Comparison of ENCODE assay signal across 11 cellular contexts in genomic region chr2:46333912-46334311, GRCh38. TPM values are rescaled to one million over a fixed set of nuclear protein-coding genes. Genes with fewer than 3 reads are reported as not detected.
DNase-seq lines count a peak whose midpoint lies in the region; ATAC-seq, FAIRE-seq and TF ChIP-seq lines count a peak whose summit lies in the region.
"Had no signal": no experiment of that assay in that cellular context is flagged by ENCODE, and none has a peak within 500 bp of the region (broad histone marks: within the 10 kb centered on the region; RNA-seq: fewer than 3 reads in every experiment).

No MANE protein-coding gene starts in this region.

- DNase-seq in DMS 273 (lab: John Stamatoyannopoulos, UW; ENCODE audit: unreplicated experiment) (peak; percentile 31), DMS 273 treated with DMSO at 0.1 percent for 48 hours (lab: John Stamatoyannopoulos, UW) (no peak), body of pancreas (peak in 1 of 4 donors; percentile 61), kidney epithelial cell (ENCODE audit: low read depth) (no peak), tibial artery (peak; percentile 42 to 85), A172 (ENCODE audit: low spot score) (no peak), small intestine (no peak)
- DNase-seq in activated CD4-positive, alpha-beta T cell treated with anti-CD3 and anti-CD28 coated beads for 4 hours, result no peak
- DNase-seq: activated gamma-delta T cell, NCI-H1105 had no signal

- H3K27me3 ChIP-seq in body of pancreas (no peaks in the 10 kb centered on the region), kidney epithelial cell (ENCODE audit: control insufficient read depth, insufficient read depth, low read length) (no peaks in the 10 kb centered on the region), tibial artery (no peaks in the 10 kb centered on the region), small intestine (ENCODE audit: control insufficient read depth in 2 of 2, insufficient read depth in 2 of 2, low read length in 2 of 2) (no peaks in the 10 kb centered on the region)

- H3K36me3 ChIP-seq in body of pancreas (replicated peaks in 1 of 2; ENCODE audit: insufficient read depth in 1 of 2, low read depth in 2 of 2), result no peaks in the 10 kb centered on the region
- H3K36me3 ChIP-seq in kidney epithelial cell (ENCODE audit: control insufficient read depth, insufficient read depth, low read length), result no peaks in the 10 kb centered on the region
- H3K36me3 ChIP-seq in tibial artery, result no peaks in the 10 kb centered on the region
- no peaks in the 10 kb centered on the region for H3K36me3 ChIP-seq in small intestine (ENCODE audit: control insufficient read depth in 2 of 2, insufficient read depth in 2 of 2, low read length in 2 of 2)

- H3K27ac ChIP-seq in body of pancreas (peak overlapping the region in 3 of 4 donors; percentile 80 to 87 (median 80)), tibial artery (peak overlapping the region; percentile 84 to 86), small intestine (ENCODE audit: low read depth in 1 of 2, low read length in 1 of 2) (peak overlapping the region in 1 of 2 donors; percentile 73)
- H3K27ac ChIP-seq: 22Rv1 had no signal

- TF ChIP-seq CTCF in body of pancreas (IDR thresholded peaks at IDR 0.05) (peak in 4 of 7 experiments; percentile 21 to 40 (median 30)), kidney epithelial cell (IDR thresholded peaks at IDR 0.05; ENCODE audit: insufficient read depth, low read length, poor library complexity, severe bottlenecking) (peak; percentile 17), tibial artery (IDR thresholded peaks at IDR 0.05) (peak; percentile 52 to 64)

- TF ChIP-seq POLR2A in body of pancreas (IDR thresholded peaks at IDR 0.05), result no peak

- H3K9me3 ChIP-seq in body of pancreas (no peaks in the 10 kb centered on the region), tibial artery (no peaks in the 10 kb centered on the region), small intestine (ENCODE audit: control insufficient read depth, low read depth) (no peaks in the 10 kb centered on the region)

- no peak for FAIRE-seq in small intestine (lab: Jason Lieb, UNC)

- intact Hi-C loops in body of pancreas (cut with DNase I), result no loop called here
- intact Hi-C loops in tibial artery (cut with DNase I; ENCODE audit: low total_unique reads), result no loop called here

- H3K4me3 ChIP-seq in body of pancreas, result no peak overlapping the region
- no peak overlapping the region for H3K4me3 ChIP-seq in kidney epithelial cell (ENCODE audit: low read depth, low read length)
- peak overlapping the region; percentile 37 to 48 for H3K4me3 ChIP-seq in tibial artery
- no peak overlapping the region for H3K4me3 ChIP-seq in small intestine (ENCODE audit: low read depth in 1 of 2, low read length in 2 of 2)

- peaks cover 99% of the 10 kb centered on the region for H3K4me1 ChIP-seq in body of pancreas
- H3K4me1 ChIP-seq in tibial artery, result peaks cover 0 to 98% (median 91%) of the 10 kb centered on the region in 4 donors
- H3K4me1 ChIP-seq in small intestine (ENCODE audit: control insufficient read depth in 2 of 2, insufficient read depth in 1 of 2, low read depth in 1 of 2, low read length in 1 of 2), result peaks cover 22 to 67% of the 10 kb centered on the region in 2 donors

- 75% methylated on average over 3 to 4 of the region's 4 CpGs for WGBS in body of pancreas, 2 donors
- 84 to 92% (median 89%) methylated on average over 4 of the region's 4 CpGs for WGBS in small intestine, 3 donors

- ATAC-seq in body of pancreas, result no peak

RNA-seq across cellular contexts. Expression of gene EPAS1, which starts 36.7 kb away (rescaled TPM):
- 100 to 1,000 TPM in 1 of 2 donors, 10 to 100 TPM in 1; 58.4 to 162 TPM for total RNA-seq in body of pancreas
- 94.3 and 134 TPM in 2 replicates for total RNA-seq in kidney epithelial cell
- 8.0 and 14.0 TPM in 2 replicates for total RNA-seq in A172 (2014; rRNA removed; shearing (Covaris generic))
- 100 to 1,000 TPM in 1 of 3 donors, 10 to 100 TPM in 2; 63.0 to 106 (median 65.3) TPM for polyA plus RNA-seq in small intestine

Comparison
In these comparisons a context has a peak if more than half of its experiments do, and no peak if none do; other contexts are left out.
1. DNase-seq: peak in DMS 273 (single experiment) and tibial artery (2 of 2); none in DMS 273 treated with DMSO at 0.1 percent for 48 hours (single experiment), kidney epithelial cell (single experiment), A172 (single experiment), small intestine (single experiment) and activated CD4-positive, alpha-beta T cell treated with anti-CD3 and anti-CD28 coated beads for 4 hours (0 of 2).
2. H3K4me3 ChIP-seq: peak in tibial artery (2 of 2); none in body of pancreas (0 of 2), kidney epithelial cell (single experiment) and small intestine (0 of 2).
3. Peak in every context shown above with its lines, with median percentiles within 50 percentile points of each other: CTCF ChIP-seq.